ENCODE assay signal across 1 cellular context in genomic region chr2:161005170-161005569, GRCh38.
TF ChIP-seq lines count a peak whose summit lies in the region.

No MANE protein-coding gene starts in this region.

TF ChIP-seq in HCT116, 20 proteins besides CTCF, POLR2A, EP300 and RAD21 (continued from another document):
- TF ChIP-seq ATF3 (IDR thresholded peaks at IDR 0.05) (no peak), FOSL1 (IDR thresholded peaks at IDR 0.05; ENCODE audit: low read depth) (no peak), POLR2AphosphoS5 (IDR thresholded peaks at IDR 0.05; ENCODE audit: low read depth, low read length) (no peak), TCF7L2 (IDR thresholded peaks at IDR 0.05; ENCODE audit: borderline replicate concordance, extremely low read depth, insufficient read depth, insufficient read length) (no peak)
TF ChIP-seq in HCT116: peak in this region for 0.
